In the genomic region with DNA sequence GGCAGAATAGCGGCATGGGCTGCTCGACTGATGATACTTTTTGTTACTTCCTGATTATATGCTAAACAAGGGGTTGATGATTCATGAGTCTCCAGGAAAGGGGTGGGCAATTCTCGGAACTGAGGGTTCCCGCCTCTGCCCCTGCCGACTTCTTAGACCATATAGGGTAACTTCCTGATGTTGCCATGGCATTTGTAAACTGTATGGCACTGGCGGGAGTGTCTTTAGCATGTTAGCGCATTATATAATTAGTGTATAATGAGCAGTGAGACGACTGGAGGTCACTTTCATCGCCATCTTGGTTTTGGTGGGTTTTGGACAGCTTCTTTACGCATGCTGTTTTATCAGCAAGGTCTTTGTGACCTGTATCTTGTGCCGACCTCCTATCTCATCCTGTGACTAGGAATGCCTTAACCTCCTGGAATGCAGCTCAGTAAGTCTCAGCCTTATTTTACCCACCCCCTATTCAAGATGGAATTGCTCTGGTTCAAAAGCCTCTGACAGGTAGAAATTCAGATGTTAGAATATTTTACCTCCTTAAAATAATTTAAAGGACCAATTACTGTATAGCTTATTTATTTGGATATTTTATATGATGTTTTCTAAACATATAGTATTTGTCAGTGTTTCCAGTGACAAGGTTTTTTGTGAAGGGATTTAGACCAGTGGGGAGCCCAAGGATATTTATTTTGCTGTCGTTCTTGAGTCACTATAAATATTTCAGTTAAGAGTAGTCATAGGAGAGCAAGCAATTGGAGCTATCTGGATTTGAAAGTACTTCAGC, we compare ENCODE assay signal across 9 cellular contexts.
A peak's percentile ranks its signal among the peaks of the same experiment; 100 is the strongest.
DNase-seq lines count a peak whose midpoint lies in the region; ATAC-seq lines count a peak whose summit lies in the region.
"Had no signal": no experiment of that assay in that cellular context is flagged by ENCODE, and none has a peak within 500 bp of the region (broad histone marks: within the 10 kb centered on the region; RNA-seq: fewer than 3 reads in every experiment).

No MANE protein-coding gene starts in this region.

- peak; percentile 12 to 36 for ATAC-seq in activated CD4-positive, CD25-positive, alpha-beta regulatory T cell treated with anti-CD3 and anti-CD28 coated beads, Interleukin-2, amount 50 U/mL, for 24 hours
- ATAC-seq in HG03457 (IDR thresholded peaks at IDR 0.05; ENCODE audit: unreplicated experiment), result no peak
- no peak for ATAC-seq in HG02759 (IDR thresholded peaks at IDR 0.05; ENCODE audit: unreplicated experiment)
- no peak for ATAC-seq in GM18907 (IDR thresholded peaks at IDR 0.05; ENCODE audit: unreplicated experiment)

- DNase-seq in activated CD4-positive, CD25-positive, alpha-beta regulatory T cell (lab: John Stamatoyannopoulos, UW), result no peak
- DNase-seq in T1000 (lab: John Stamatoyannopoulos, UW), result peak; percentile 31
- DNase-seq in epithelial cell of prostate (ENCODE audit: low read depth, low spot score), result no peak
- DNase-seq in stimulated activated CD8-positive, alpha-beta memory T cell treated with anti-CD3 and anti-CD28 coated beads, Interleukin-4, amount 100 ng/mL, for 48 hours, result peak; percentile 69
- DNase-seq: SIG-M5 had no signal

- peak overlapping the region; percentile 63 for H3K27ac ChIP-seq in epithelial cell of prostate

Comparison
In these comparisons a context has a peak if more than half of its experiments do, and no peak if none do; other contexts are left out.
1. ATAC-seq: peak in activated CD4-positive, CD25-positive, alpha-beta regulatory T cell treated with anti-CD3 and anti-CD28 coated beads, Interleukin-2, amount 50 U/mL, for 24 hours (2 of 2); none in HG03457 (single experiment), HG02759 (single experiment) and GM18907 (single experiment).
2. DNase-seq: peak in T1000 (single experiment) and stimulated activated CD8-positive, alpha-beta memory T cell treated with anti-CD3 and anti-CD28 coated beads, Interleukin-4, amount 100 ng/mL, for 48 hours (single experiment); none in activated CD4-positive, CD25-positive, alpha-beta regulatory T cell (0 of 4) and epithelial cell of prostate (single experiment).